ENCODE assay signal across 1 cellular context in the genomic region with DNA sequence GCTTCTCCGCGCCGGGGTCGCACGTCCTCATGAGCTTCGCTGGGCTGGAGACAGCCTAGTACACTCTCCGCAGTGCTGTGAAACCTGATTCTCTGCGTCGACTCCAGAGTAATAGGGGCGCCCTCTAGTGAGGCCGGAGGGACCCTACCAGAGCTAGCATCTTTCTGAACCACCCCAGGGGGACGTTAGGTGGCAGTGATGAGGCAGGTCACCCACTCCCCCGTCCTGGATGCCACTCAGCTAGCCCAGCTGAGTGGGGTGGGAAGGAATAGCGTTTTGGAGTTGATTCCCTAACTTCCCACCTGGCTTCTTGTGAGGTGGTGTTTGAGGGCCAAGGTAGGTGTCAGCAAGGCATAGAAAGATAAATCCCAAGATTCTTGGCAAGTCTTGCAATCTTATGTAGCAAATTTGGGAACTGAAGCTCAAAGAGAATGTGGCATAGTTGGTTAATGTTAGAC.
TF ChIP-seq lines count a peak whose summit lies in the region.

No MANE protein-coding gene starts in this region.

TF ChIP-seq in HEK293, 187 proteins besides CTCF, POLR2A, EP300 and RAD21 (continued from another document):
- TF ChIP-seq ZNF660 (tag by site-specific recombination; IDR thresholded peaks at IDR 0.05) (peak; percentile 86), ZNF585B (tag by site-specific recombination; IDR thresholded peaks at IDR 0.05) (no peak), ZNF514 (tag by site-specific recombination; IDR thresholded peaks at IDR 0.05) (no peak), GLIS1 (tag by site-specific recombination; IDR thresholded peaks at IDR 0.05) (no peak), ZFHX2 (tag by site-specific recombination; conservative IDR thresholded peaks at IDR 0.05) (peak; percentile 52), ZNF23 (tag by site-specific recombination; IDR thresholded peaks at IDR 0.05; ENCODE audit: borderline replicate concordance) (no peak), SP2 (tag by site-specific recombination; IDR thresholded peaks at IDR 0.05) (no peak), SP7 (tag by site-specific recombination; IDR thresholded peaks at IDR 0.05) (peak; percentile 50; the same call in 1 of the 2 replicates), ZBTB7A (tag by site-specific recombination; IDR thresholded peaks at IDR 0.05; ENCODE audit: low read depth) (no peak), ZNF521 (tag by site-specific recombination; IDR thresholded peaks at IDR 0.05) (no peak), ZBTB17 (tag by site-specific recombination; IDR thresholded peaks at IDR 0.05) (0 out of 2 replicates have a peak, but pooled peaks have one; percentile 24), ZNF610 (tag by site-specific recombination; IDR thresholded peaks at IDR 0.05; ENCODE audit: borderline replicate concordance) (peak; percentile 43; the same call in 1 of the 2 replicates), ZSCAN30 (tag by site-specific recombination; IDR thresholded peaks at IDR 0.05) (peak; percentile 56; the same call in 1 of the 2 replicates), GLIS2 (tag by site-specific recombination; IDR thresholded peaks at IDR 0.05) (no peak), ZBTB49 (tag by site-specific recombination; IDR thresholded peaks at IDR 0.05; ENCODE audit: low read depth) (no peak), ZNF2 (tag by site-specific recombination; IDR thresholded peaks at IDR 0.05) (0 out of 2 replicates have a peak, but pooled peaks have one; percentile 65), IKZF3 (tag by site-specific recombination; IDR thresholded peaks at IDR 0.05) (no peak; the same call in 1 of the 2 replicates), ZBTB21 (tag by site-specific recombination; IDR thresholded peaks at IDR 0.05) (no peak)
- TF ChIP-seq, protein P1, sequence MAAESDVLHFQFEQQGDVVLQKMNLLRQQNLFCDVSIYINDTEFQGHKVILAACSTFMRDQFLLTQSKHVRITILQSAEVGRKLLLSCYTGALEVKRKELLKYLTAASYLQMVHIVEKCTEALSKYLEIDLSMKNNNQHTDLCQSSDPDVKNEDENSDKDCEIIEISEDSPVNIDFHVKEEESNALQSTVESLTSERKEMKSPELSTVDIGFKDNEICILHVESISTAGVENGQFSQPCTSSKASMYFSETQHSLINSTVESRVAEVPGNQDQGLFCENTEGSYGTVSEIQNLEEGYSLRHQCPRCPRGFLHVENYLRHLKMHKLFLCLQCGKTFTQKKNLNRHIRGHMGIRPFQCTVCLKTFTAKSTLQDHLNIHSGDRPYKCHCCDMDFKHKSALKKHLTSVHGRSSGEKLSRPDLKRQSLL (tag by site-specific recombination; IDR thresholded peaks at IDR 0.05): no peak
- TF ChIP-seq, protein P2, sequence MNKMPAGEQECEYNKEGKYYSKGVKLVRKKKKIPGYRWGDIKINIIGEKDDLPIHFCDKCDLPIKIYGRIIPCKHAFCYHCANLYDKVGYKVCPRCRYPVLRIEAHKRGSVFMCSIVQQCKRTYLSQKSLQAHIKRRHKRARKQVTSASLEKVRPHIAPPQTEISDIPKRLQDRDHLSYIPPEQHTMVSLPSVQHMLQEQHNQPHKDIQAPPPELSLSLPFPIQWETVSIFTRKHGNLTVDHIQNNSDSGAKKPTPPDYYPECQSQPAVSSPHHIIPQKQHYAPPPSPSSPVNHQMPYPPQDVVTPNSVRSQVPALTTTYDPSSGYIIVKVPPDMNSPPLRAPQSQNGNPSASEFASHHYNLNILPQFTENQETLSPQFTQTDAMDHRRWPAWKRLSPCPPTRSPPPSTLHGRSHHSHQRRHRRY (tag by site-specific recombination; IDR thresholded peaks at IDR 0.05): no peak
- TF ChIP-seq, protein P3, sequence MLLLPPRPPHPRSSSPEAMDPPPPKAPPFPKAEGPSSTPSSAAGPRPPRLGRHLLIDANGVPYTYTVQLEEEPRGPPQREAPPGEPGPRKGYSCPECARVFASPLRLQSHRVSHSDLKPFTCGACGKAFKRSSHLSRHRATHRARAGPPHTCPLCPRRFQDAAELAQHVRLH (tag by site-specific recombination; IDR thresholded peaks at IDR 0.05): no peak
- TF ChIP-seq, protein P4, sequence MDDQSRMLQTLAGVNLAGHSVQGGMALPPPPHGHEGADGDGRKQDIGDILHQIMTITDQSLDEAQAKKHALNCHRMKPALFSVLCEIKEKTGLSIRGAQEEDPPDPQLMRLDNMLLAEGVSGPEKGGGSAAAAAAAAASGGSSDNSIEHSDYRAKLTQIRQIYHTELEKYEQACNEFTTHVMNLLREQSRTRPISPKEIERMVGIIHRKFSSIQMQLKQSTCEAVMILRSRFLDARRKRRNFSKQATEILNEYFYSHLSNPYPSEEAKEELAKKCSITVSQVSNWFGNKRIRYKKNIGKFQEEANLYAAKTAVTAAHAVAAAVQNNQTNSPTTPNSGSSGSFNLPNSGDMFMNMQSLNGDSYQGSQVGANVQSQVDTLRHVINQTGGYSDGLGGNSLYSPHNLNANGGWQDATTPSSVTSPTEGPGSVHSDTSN (CRISPR knock-in tag; IDR thresholded peaks at IDR 0.05): no peak
- TF ChIP-seq, protein P5, sequence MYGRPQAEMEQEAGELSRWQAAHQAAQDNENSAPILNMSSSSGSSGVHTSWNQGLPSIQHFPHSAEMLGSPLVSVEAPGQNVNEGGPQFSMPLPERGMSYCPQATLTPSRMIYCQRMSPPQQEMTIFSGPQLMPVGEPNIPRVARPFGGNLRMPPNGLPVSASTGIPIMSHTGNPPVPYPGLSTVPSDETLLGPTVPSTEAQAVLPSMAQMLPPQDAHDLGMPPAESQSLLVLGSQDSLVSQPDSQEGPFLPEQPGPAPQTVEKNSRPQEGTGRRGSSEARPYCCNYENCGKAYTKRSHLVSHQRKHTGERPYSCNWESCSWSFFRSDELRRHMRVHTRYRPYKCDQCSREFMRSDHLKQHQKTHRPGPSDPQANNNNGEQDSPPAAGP (tag by site-specific recombination; IDR thresholded peaks at IDR 0.05): 0 out of 2 replicates have a peak, but pooled peaks have one; percentile 28
